19 cellular contexts compared by ENCODE assay signal in genomic region chr1:178784131-178784536, GRCh38. TPM values are rescaled to one million over a fixed set of nuclear protein-coding genes. Genes with fewer than 3 reads are reported as not detected.
DNase-seq lines count a peak whose midpoint lies in the region; ATAC-seq, FAIRE-seq and TF ChIP-seq lines count a peak whose summit lies in the region.
"Had no signal": no experiment of that assay in that cellular context is flagged by ENCODE, and none has a peak within 500 bp of the region (broad histone marks: within the 10 kb centered on the region; RNA-seq: fewer than 3 reads in every experiment).

No MANE protein-coding gene starts in this region.

- H3K27ac Mint-ChIP-seq in activated T-helper 2 cell treated with anti-CD3 and anti-CD28 coated beads, Interferon-gamma antibody, Interleukin-2, Interleukin-4, amounts not matched to agents 10 μg/mL and 5 μg/mL and 100 μg/mL, durations not matched to agents 14 hours and 24 hours and 36 hours, result no peak overlapping the region
- H3K27ac Mint-ChIP-seq: natural killer cell, progenitor cell of endocrine pancreas had no signal

- DNase-seq in GM12865 (ENCODE audit: low read depth) (peak; percentile 2), Karpas-422 (no peak), bronchial epithelial cell (ENCODE audit: low read depth) (peak; percentile 25), coronary artery (ENCODE audit: low spot score) (no peak), WERI-Rb-1 (no peak), NCI-H2196 (lab: John Stamatoyannopoulos, UW; ENCODE audit: unreplicated experiment) (no peak)
- no peak for DNase-seq in activated T-helper 2 cell treated with anti-CD3 and anti-CD28 coated beads, Interferon-gamma antibody, Interleukin-2, Interleukin-4, amounts not matched to agents 10 μg/mL and 5 μg/mL and 100 μg/mL, durations not matched to agents 14 hours and 24 hours and 36 hours (ENCODE audit: low spot score)
- DNase-seq: activated CD8-positive, alpha-beta memory T cell treated with anti-CD3 and anti-CD28 coated beads for 24 hours; esophagus squamous epithelium; natural killer cell; NCI-H1694 treated with DMSO at 0.1 percent for 48 hours; NCI-H446 treated with DMSO at 0.1 percent for 48 hours; small intestine; upper lobe of left lung had no signal

- no peaks in the 10 kb centered on the region for H3K27me3 Mint-ChIP-seq in activated T-helper 2 cell treated with anti-CD3 and anti-CD28 coated beads, Interferon-gamma antibody, Interleukin-2, Interleukin-4, amounts not matched to agents 10 μg/mL and 5 μg/mL and 100 μg/mL, durations not matched to agents 14 hours and 24 hours and 36 hours (ENCODE audit: low read depth)
- H3K27me3 Mint-ChIP-seq: progenitor cell of endocrine pancreas had no signal

- H3K4me3 ChIP-seq in GM12865 (ENCODE audit: low read depth, low read length), result no peak overlapping the region
- H3K4me3 ChIP-seq in Karpas-422 (ENCODE audit: low read length), result no peak overlapping the region
- no peak overlapping the region for H3K4me3 ChIP-seq in bronchial epithelial cell (ENCODE audit: low read depth, low read length)
- no peak overlapping the region for H3K4me3 ChIP-seq in coronary artery
- H3K4me3 ChIP-seq in WERI-Rb-1 (ENCODE audit: low read depth, low read length), result no peak overlapping the region
- H3K4me3 ChIP-seq: esophagus squamous epithelium, lung, upper lobe of left lung had no signal

- peaks cover 6% of the 10 kb centered on the region for H3K4me1 Mint-ChIP-seq in activated T-helper 2 cell treated with anti-CD3 and anti-CD28 coated beads, Interferon-gamma antibody, Interleukin-2, Interleukin-4, amounts not matched to agents 10 μg/mL and 5 μg/mL and 100 μg/mL, durations not matched to agents 14 hours and 24 hours and 36 hours (ENCODE audit: low read depth)

- FAIRE-seq in bronchial epithelial cell (lab: Jason Lieb, UNC), result no peak
- FAIRE-seq: GM18507 had no signal

- no peak overlapping the region for H3K9ac ChIP-seq in Karpas-422 (ENCODE audit: low read length)

- peaks cover under 1% of the 10 kb centered on the region for H3K9me3 Mint-ChIP-seq in activated T-helper 2 cell treated with anti-CD3 and anti-CD28 coated beads, Interferon-gamma antibody, Interleukin-2, Interleukin-4, amounts not matched to agents 10 μg/mL and 5 μg/mL and 100 μg/mL, durations not matched to agents 14 hours and 24 hours and 36 hours
- H3K9me3 Mint-ChIP-seq: natural killer cell had no signal

- H3K9me3 ChIP-seq in Karpas-422 (ENCODE audit: low read length) (no peaks in the 10 kb centered on the region), WERI-Rb-1 (ENCODE audit: severe bottlenecking) (no peaks in the 10 kb centered on the region)
- H3K9me3 ChIP-seq: esophagus squamous epithelium, upper lobe of left lung had no signal

- ATAC-seq in GM21619 (IDR thresholded peaks at IDR 0.05; ENCODE audit: unreplicated experiment), result peak; percentile 72
- ATAC-seq: natural killer cell had no signal

- no peaks in the 10 kb centered on the region for H4K20me1 ChIP-seq in Karpas-422 (ENCODE audit: insufficient read depth, low read depth, low read length)

- peaks cover 94% of the 10 kb centered on the region for H3K79me2 ChIP-seq in Karpas-422 (ENCODE audit: low read length)

- no peak overlapping the region for H3K4me3 Mint-ChIP-seq in activated T-helper 2 cell treated with anti-CD3 and anti-CD28 coated beads, Interferon-gamma antibody, Interleukin-2, Interleukin-4, amounts not matched to agents 10 μg/mL and 5 μg/mL and 100 μg/mL, durations not matched to agents 14 hours and 24 hours and 36 hours (ENCODE audit: low read depth)
- H3K4me3 Mint-ChIP-seq: brain, natural killer cell had no signal

- TF ChIP-seq CTCF in GM12865 (IDR thresholded peaks at IDR 0.05; ENCODE audit: insufficient read depth, low read depth, low read length, missing control alignments), result no peak
- no peak for TF ChIP-seq CTCF in bronchial epithelial cell (IDR thresholded peaks at IDR 0.05; ENCODE audit: insufficient read depth, low read length, severe bottlenecking)
- TF ChIP-seq CTCF in coronary artery (IDR thresholded peaks at IDR 0.05), result no peak
- no peak for TF ChIP-seq CTCF in WERI-Rb-1 (IDR thresholded peaks at IDR 0.05; ENCODE audit: low read depth, low read length)

- H3K36me3 Mint-ChIP-seq in activated T-helper 2 cell treated with anti-CD3 and anti-CD28 coated beads, Interferon-gamma antibody, Interleukin-2, Interleukin-4, amounts not matched to agents 10 μg/mL and 5 μg/mL and 100 μg/mL, durations not matched to agents 14 hours and 24 hours and 36 hours (ENCODE audit: low read depth), result no peaks in the 10 kb centered on the region
- H3K36me3 Mint-ChIP-seq: natural killer cell had no signal

- H2AFZ ChIP-seq in Karpas-422 (ENCODE audit: low read length), result no peak overlapping the region

- intact Hi-C loops in activated T-helper 2 cell treated with anti-CD3 and anti-CD28 coated beads, Interferon-gamma antibody, Interleukin-2, Interleukin-4, amounts not matched to agents 10 μg/mL and 5 μg/mL and 100 μg/mL, durations not matched to agents 14 hours and 24 hours and 36 hours (cut with micrococcal nuclease), result no loop called here

- H3K27me3 ChIP-seq in Karpas-422 (ENCODE audit: low read length) (no peaks in the 10 kb centered on the region), bronchial epithelial cell (ENCODE audit: control insufficient read depth, insufficient read depth, low read length) (no peaks in the 10 kb centered on the region), WERI-Rb-1 (ENCODE audit: insufficient read depth, low read depth, severe bottlenecking) (no peaks in the 10 kb centered on the region)
- H3K27me3 ChIP-seq: esophagus squamous epithelium, upper lobe of left lung had no signal

- no peak overlapping the region for H3K4me2 ChIP-seq in Karpas-422 (ENCODE audit: low read depth, low read length, poor library complexity, severe bottlenecking)

- H3K36me3 ChIP-seq in Karpas-422 (ENCODE audit: insufficient read depth, low read length), result peaks cover 83% of the 10 kb centered on the region
- no peaks in the 10 kb centered on the region for H3K36me3 ChIP-seq in bronchial epithelial cell (ENCODE audit: control insufficient read depth, insufficient read depth, low read length)
- peaks cover 8% of the 10 kb centered on the region for H3K36me3 ChIP-seq in WERI-Rb-1
- H3K36me3 ChIP-seq: upper lobe of left lung had no signal

- H3K9me2 ChIP-seq in Karpas-422 (replicated peaks; ENCODE audit: insufficient read depth, low read length), result no peaks in the 10 kb centered on the region

- H3K27ac ChIP-seq in Karpas-422 (ENCODE audit: low read length) (peak overlapping the region; percentile 9; the same call in 1 of the 2 replicates), coronary artery (no peak overlapping the region), WERI-Rb-1 (no peak overlapping the region)
- H3K27ac ChIP-seq: esophagus squamous epithelium, upper lobe of left lung had no signal

- H3K4me1 ChIP-seq in Karpas-422 (ENCODE audit: low read length), result peaks cover 26% of the 10 kb centered on the region
- H3K4me1 ChIP-seq: esophagus squamous epithelium, upper lobe of left lung had no signal

RNA-seq across cellular contexts. Expression of gene RALGPS2, which starts 59.1 kb away (rescaled TPM):
- 151 and 238 TPM in 2 replicates for total RNA-seq in Karpas-422 (2014; rRNA removed; shearing (Covaris generic); ENCODE audit: low replicate concordance)
- 15.0 and 21.8 TPM in 2 replicates for total RNA-seq in bronchial epithelial cell
- 1.9 and 2.2 TPM in 2 replicates for total RNA-seq in activated T-helper 2 cell treated with anti-CD3 and anti-CD28 coated beads, Interferon-gamma antibody, Interleukin-2, Interleukin-4, amounts not matched to agents 10 μg/mL and 5 μg/mL and 100 μg/mL, durations not matched to agents 14 hours and 24 hours and 36 hours

Comparison
In these comparisons a context has a peak if more than half of its experiments do, and no peak if none do; other contexts are left out.
1. DNase-seq: peak in GM12865 (single experiment) and bronchial epithelial cell (single experiment); none in Karpas-422 (single experiment), activated T-helper 2 cell treated with anti-CD3 and anti-CD28 coated beads, Interferon-gamma antibody, Interleukin-2, Interleukin-4, amounts not matched to agents 10 μg/mL and 5 μg/mL and 100 μg/mL, durations not matched to agents 14 hours and 24 hours and 36 hours (single experiment), coronary artery (single experiment), WERI-Rb-1 (single experiment) and NCI-H2196 (single experiment).